11 cellular contexts compared by ENCODE assay signal in the genomic region with DNA sequence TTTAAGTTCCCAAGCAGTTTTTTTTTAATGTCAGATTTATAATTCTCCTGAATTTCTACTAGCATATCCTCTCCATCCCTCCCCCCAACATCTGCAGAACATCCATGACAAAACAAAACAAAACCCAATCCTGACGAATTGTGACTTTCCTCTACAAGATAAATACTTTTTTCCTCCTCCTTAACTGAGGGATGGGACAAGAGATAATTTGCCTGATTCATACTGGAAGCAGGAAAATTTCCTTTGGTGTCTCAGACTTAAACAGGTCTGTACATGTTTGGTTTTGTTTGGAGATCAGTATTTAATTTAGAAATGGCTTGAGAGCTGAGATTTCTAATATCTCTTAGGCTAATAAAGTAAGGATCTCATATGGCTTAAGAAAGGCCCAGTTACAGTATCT. TPM values are rescaled to one million over a fixed set of nuclear protein-coding genes. Genes with fewer than 3 reads are reported as not detected.
A peak's percentile ranks its signal among the peaks of the same experiment; 100 is the strongest.
DNase-seq lines count a peak whose midpoint lies in the region; ATAC-seq and TF ChIP-seq lines count a peak whose summit lies in the region.
"Had no signal": no experiment of that assay in that cellular context is flagged by ENCODE, and none has a peak within 500 bp of the region (broad histone marks: within the 10 kb centered on the region; RNA-seq: fewer than 3 reads in every experiment).

No MANE protein-coding gene starts in this region.

- no peak for ATAC-seq in right lobe of liver
- ATAC-seq: left colon had no signal

- no peaks in the 10 kb centered on the region for H3K27me3 ChIP-seq in right lobe of liver
- H3K27me3 ChIP-seq in spleen (replicated peaks in 1 of 7) = peaks cover 0 to 21% (median 0%) of the 10 kb centered on the region in 7 donors
- H3K27me3 ChIP-seq in Peyer's patch = no peaks in the 10 kb centered on the region

- no peaks in the 10 kb centered on the region for H3K9me3 ChIP-seq in right lobe of liver
- H3K9me3 ChIP-seq in spleen = no peaks in the 10 kb centered on the region
- no peaks in the 10 kb centered on the region for H3K9me3 ChIP-seq in Peyer's patch

- peak overlapping the region in 1 of 2 donors; percentile 75 for H3K27ac ChIP-seq in coronary artery
- peak overlapping the region in 1 of 3 donors; percentile 59 for H3K27ac ChIP-seq in right lobe of liver
- H3K27ac ChIP-seq in spleen = peak overlapping the region; percentile 74 to 94 (median 86)
- peak overlapping the region in 1 of 4 donors; percentile 82 for H3K27ac ChIP-seq in Peyer's patch

- peaks cover 0 to 11% (median 0%) of the 10 kb centered on the region in 4 donors for H3K4me1 ChIP-seq in right lobe of liver
- peaks cover 0 to 37% (median 12%) of the 10 kb centered on the region in 6 donors for H3K4me1 ChIP-seq in spleen
- no peaks in the 10 kb centered on the region for H3K4me1 ChIP-seq in Peyer's patch

- H3K4me3 ChIP-seq in coronary artery (peak overlapping the region; percentile 66), right lobe of liver (peak overlapping the region; percentile 33 to 45 (median 43)), spleen (peak overlapping the region; percentile 27 to 70 (median 46)), Peyer's patch (peak overlapping the region in 2 of 4 donors; percentile 9 to 48)

- DNase-seq in LHCN-M2 (ENCODE audit: low read depth) = peak; percentile 30
- no peak for DNase-seq in coronary artery (ENCODE audit: low spot score)
- no peak for DNase-seq in right lobe of liver
- DNase-seq in spleen = no peak
- DNase-seq in Peyer's patch = no peak
- no peak for DNase-seq in posterior vena cava (ENCODE audit: low spot score)
- DNase-seq in AG08395 (ENCODE audit: low spot score) = no peak
- no peak for DNase-seq in NCI-H510A treated with DMSO at 0.1 percent for 48 hours (lab: John Stamatoyannopoulos, UW)
- DNase-seq: activated CD8-positive, alpha-beta memory T cell treated with anti-CD3 and anti-CD28 coated beads for 24 hours; left colon; NCI-H2029 treated with DMSO at 0.1 percent for 48 hours had no signal

- TF ChIP-seq CTCF in coronary artery (IDR thresholded peaks at IDR 0.05) = no peak
- no peak for TF ChIP-seq CTCF in right lobe of liver (IDR thresholded peaks at IDR 0.05)
- TF ChIP-seq CTCF in spleen (IDR thresholded peaks at IDR 0.05 in 8 of 11, conservative IDR thresholded peaks at IDR 0.05 in 3 of 11) = no peak
- TF ChIP-seq CTCF in Peyer's patch (IDR thresholded peaks at IDR 0.05) = no peak

- 28% methylated on average over 1 of the region's 1 CpG for WGBS in right lobe of liver (ENCODE audit: insufficient coverage, low coverage, low lambda C conversion rate, missing lambda C conversion rate)
- 15 to 25% (median 20%) methylated on average over 1 of the region's 1 CpG for WGBS in spleen, 5 donors

- no peaks in the 10 kb centered on the region for H3K36me3 ChIP-seq in right lobe of liver
- H3K36me3 ChIP-seq in spleen = no peaks in the 10 kb centered on the region
- no peaks in the 10 kb centered on the region for H3K36me3 ChIP-seq in Peyer's patch

- TF ChIP-seq POLR2A in right lobe of liver (IDR thresholded peaks at IDR 0.05) (no peak), spleen (IDR thresholded peaks at IDR 0.05) (no peak), Peyer's patch (IDR thresholded peaks at IDR 0.05) (no peak)

- intact Hi-C loops in right lobe of liver (cut with DNase I) = no loop called here
- intact Hi-C loops in spleen (cut with DNase I; ENCODE audit: low total_unique reads) = no loop called here
- intact Hi-C loops in posterior vena cava (cut with DNase I) = no loop called here

RNA-seq across cellular contexts. Expression of gene CAVIN2, which starts 2.2 kb away (rescaled TPM):
- total RNA-seq in LHCN-M2 (2014; rRNA removed) (388 and 506 TPM in 2 replicates), right lobe of liver (10 to 100 TPM in 3 of 6 experiments, 1 to 10 TPM in 3; 6.8 to 17.5 (median 9.6) TPM), spleen (100 to 1,000 TPM in 6 of 7 donors, 10 to 100 TPM in 1; 66.5 to 205 (median 169) TPM), Peyer's patch (10 to 100 TPM in 3 of 4 donors, 1 to 10 TPM in 1; 7.9 to 49.5 (median 15.2) TPM), posterior vena cava (10 to 100 TPM; 40.4 to 48.8 TPM)
- 228 TPM for polyA plus RNA-seq in LHCN-M2 (2012)
- polyA plus RNA-seq in spleen = 10 to 100 TPM; 19.2 to 78.9 (median 23.4) TPM
